11 cellular contexts compared by ENCODE assay signal in genomic region chr3:13528217-13528801, GRCh38. TPM values are rescaled to one million over a fixed set of nuclear protein-coding genes. Genes with fewer than 3 reads are reported as not detected.
DNase-seq lines count a peak whose midpoint lies in the region; ATAC-seq and TF ChIP-seq lines count a peak whose summit lies in the region.
"Had no signal": no experiment of that assay in that cellular context is flagged by ENCODE, and none has a peak within 500 bp of the region (broad histone marks: within the 10 kb centered on the region; RNA-seq: fewer than 3 reads in every experiment).

No MANE protein-coding gene starts in this region.

- ATAC-seq in stimulated activated memory B cell treated with anti-CD40 and anti-IgM and Interleukin-4, amounts not matched to agents 10 μg/mL and 1 μg/mL and 100 μg/mL, for 72 hours: no peak

- no peak overlapping the region for H3T11ph ChIP-seq in H9 (ENCODE audit: low read length)

- H2BK15ac ChIP-seq in H9 (ENCODE audit: low read depth, low read length): no peak overlapping the region

- H3K9me3 Mint-ChIP-seq in H9: no peaks in the 10 kb centered on the region
- H3K9me3 Mint-ChIP-seq in stimulated activated memory B cell treated with anti-CD40 and anti-IgM and Interleukin-4, amounts not matched to agents 10 μg/mL and 1 μg/mL and 100 μg/mL, for 72 hours: no peaks in the 10 kb centered on the region

- H3K14ac ChIP-seq in H9 (ENCODE audit: insufficient read depth, low read length): peak overlapping the region; percentile 44; the same call in 1 of the 2 replicates

- H3K36me3 Mint-ChIP-seq in H9 (ENCODE audit: insufficient read depth in 1 of 3, low read depth in 3 of 3): no peaks in the 10 kb centered on the region
- H3K36me3 Mint-ChIP-seq in stimulated activated memory B cell treated with anti-CD40 and anti-IgM and Interleukin-4, amounts not matched to agents 10 μg/mL and 1 μg/mL and 100 μg/mL, for 72 hours: no peaks in the 10 kb centered on the region

- no CpG with 5 or more reads among the region's 10 CpGs for WGBS in H9 (ENCODE audit: extremely low coverage, insufficient read length, low lambda C conversion rate)

- H2AK5ac ChIP-seq in H9 (ENCODE audit: insufficient read length, low read length): no peak overlapping the region

- peaks cover 26 to 31% of the 10 kb centered on the region in 2 experiments for H3K4me1 Mint-ChIP-seq in H9
- H3K4me1 Mint-ChIP-seq in stimulated activated memory B cell treated with anti-CD40 and anti-IgM and Interleukin-4, amounts not matched to agents 10 μg/mL and 1 μg/mL and 100 μg/mL, for 72 hours: no peaks in the 10 kb centered on the region

- H3K9ac ChIP-seq in H9 (ENCODE audit: extremely low read depth, insufficient read length, low read length): no peak overlapping the region

- H3K27ac Mint-ChIP-seq in H9: peak overlapping the region in 1 of 3 experiments; percentile 81; a peak in 3 of 7 replicates
- no peak overlapping the region for H3K27ac Mint-ChIP-seq in stimulated activated memory B cell treated with anti-CD40 and anti-IgM and Interleukin-4, amounts not matched to agents 10 μg/mL and 1 μg/mL and 100 μg/mL, for 72 hours

- H3K27ac ChIP-seq in H9 (ENCODE audit: insufficient read length, low read depth, low read length): no peak overlapping the region
- no peak overlapping the region for H3K27ac ChIP-seq in WERI-Rb-1

- H3K9me3 ChIP-seq in H9 (ENCODE audit: control insufficient read depth, low read depth, low read length): no peaks in the 10 kb centered on the region
- H3K9me3 ChIP-seq in WERI-Rb-1 (ENCODE audit: severe bottlenecking): no peaks in the 10 kb centered on the region

- no peaks in the 10 kb centered on the region for H3K36me3 ChIP-seq in WERI-Rb-1

- no peak overlapping the region for H2AFZ ChIP-seq in H9 (ENCODE audit: low read length)

- no peak overlapping the region for H3K18ac ChIP-seq in H9 (ENCODE audit: insufficient read length, low read depth, low read length)

- H4K5ac ChIP-seq in H9 (ENCODE audit: insufficient read length, low read depth, low read length): no peak overlapping the region

- no peak overlapping the region for H2BK120ac ChIP-seq in H9 (ENCODE audit: low read depth, low read length, poor library complexity, severe bottlenecking)

- H2BK20ac ChIP-seq in H9 (ENCODE audit: low read depth, low read length, poor library complexity, severe bottlenecking): no peak overlapping the region

- H3K79me1 ChIP-seq in H9 (ENCODE audit: insufficient read depth, low read depth, low read length, poor library complexity, severe bottlenecking): no peaks in the 10 kb centered on the region

- H4K8ac ChIP-seq in H9 (replicated peaks; ENCODE audit: insufficient read length, low read depth, low read length): no peak overlapping the region

- H3K23me2 ChIP-seq in H9 (ENCODE audit: insufficient read length, low read depth, low read length, poor library complexity, severe bottlenecking): no peaks in the 10 kb centered on the region

- H3K27me3 Mint-ChIP-seq in H9 (ENCODE audit: low read depth): peaks cover 4% of the 10 kb centered on the region
- H3K27me3 Mint-ChIP-seq in stimulated activated memory B cell treated with anti-CD40 and anti-IgM and Interleukin-4, amounts not matched to agents 10 μg/mL and 1 μg/mL and 100 μg/mL, for 72 hours: peaks cover 38% of the 10 kb centered on the region

- no peaks in the 10 kb centered on the region; the same call in 1 of the 2 replicates for H3K4me1 ChIP-seq in H9 (ENCODE audit: insufficient read depth, low read length)

- peak; percentile 33 for TF ChIP-seq CTCF in AG09309 (IDR thresholded peaks at IDR 0.05; ENCODE audit: control insufficient read depth, insufficient read depth, low read depth, low read length, missing control alignments)
- TF ChIP-seq CTCF in H9 (conservative IDR thresholded peaks at IDR 0.05): peak; percentile 68
- peak; percentile 56 for TF ChIP-seq CTCF in WERI-Rb-1 (IDR thresholded peaks at IDR 0.05; ENCODE audit: low read depth, low read length)

- DNase-seq in AG09309 (ENCODE audit: low read depth) (no peak), H9 (peak; percentile 87), WERI-Rb-1 (peak; percentile 51), iPS DF 19.7 (ENCODE audit: low read depth, low spot score) (peak; percentile 77), AG20443 (ENCODE audit: low spot score) (no peak), DMS153 (lab: John Stamatoyannopoulos, UW) (no peak)
- no peak for DNase-seq in activated CD4-positive, alpha-beta T cell treated with anti-CD3 and anti-CD28 coated beads, Interleukin-2, amount 50 U/mL, for 48 hours
- DNase-seq: activated gamma-delta T cell treated with Interleukin-2 at 50 U/mL for 16 hours, KG1 had no signal

- H3K23ac ChIP-seq in H9 (ENCODE audit: insufficient read length, low read depth, low read length): no peak overlapping the region

- H3K27me3 ChIP-seq in H9 (ENCODE audit: insufficient read depth, low read length) (no peaks in the 10 kb centered on the region), WERI-Rb-1 (ENCODE audit: insufficient read depth, low read depth, severe bottlenecking) (no peaks in the 10 kb centered on the region)

- no peaks in the 10 kb centered on the region for H4K20me1 ChIP-seq in H9 (ENCODE audit: control insufficient read depth, insufficient read depth, insufficient read length)

- no peak overlapping the region for H3K56ac ChIP-seq in H9 (ENCODE audit: insufficient read length, low read depth, low read length)

- H3K4ac ChIP-seq in H9 (ENCODE audit: low read depth, low read length): no peak overlapping the region

- H3K4me2 ChIP-seq in H9 (ENCODE audit: insufficient read depth, insufficient read length, low read length): no peak overlapping the region

- no peak overlapping the region for H3K4me3 Mint-ChIP-seq in H9
- H3K4me3 Mint-ChIP-seq in stimulated activated memory B cell treated with anti-CD40 and anti-IgM and Interleukin-4, amounts not matched to agents 10 μg/mL and 1 μg/mL and 100 μg/mL, for 72 hours: no peak overlapping the region

- no peak overlapping the region for H4K91ac ChIP-seq in H9 (ENCODE audit: insufficient read length, low read depth, low read length)

- H2BK12ac ChIP-seq in H9 (ENCODE audit: insufficient read length, low read depth, low read length): no peak overlapping the region

- H3K4me3 ChIP-seq in AG09309 (ENCODE audit: control insufficient read depth, low read depth, low read length): no peak overlapping the region
- no peak overlapping the region for H3K4me3 ChIP-seq in WERI-Rb-1 (ENCODE audit: low read depth, low read length)

- no peak overlapping the region for H2BK5ac ChIP-seq in H9 (ENCODE audit: insufficient read length, low read length)

- H3K79me2 ChIP-seq in H9 (ENCODE audit: insufficient read depth, low read length): no peaks in the 10 kb centered on the region

RNA-seq across cellular contexts. Expression of gene FBLN2, which starts 20.6 kb away (rescaled TPM):
- 9.8 and 11.8 TPM in 2 replicates for total RNA-seq in H9 (2021)
- total RNA-seq: T-helper 1 cell treated with Interleukin-12 subunit alpha and Interleukin-12 subunit beta and Interleukin-4 antibody, amounts not matched to agents 30 ng/mL and 1 ng/mL, for 36 hours had no signal

RNA-seq across cellular contexts. Expression of gene HDAC11, which starts 48.2 kb away (rescaled TPM):
- total RNA-seq in H9 (2021): 6.6 and 7.0 TPM in 2 replicates

Comparison
In these comparisons a context has a peak if more than half of its experiments do, and no peak if none do; other contexts are left out.
1. DNase-seq: peak in H9 (single experiment), WERI-Rb-1 (single experiment) and iPS DF 19.7 (single experiment); none in AG09309 (single experiment), AG20443 (single experiment), DMS153 (single experiment) and activated CD4-positive, alpha-beta T cell treated with anti-CD3 and anti-CD28 coated beads, Interleukin-2, amount 50 U/mL, for 48 hours (0 of 2).
2. Peak in every context shown above with its lines, with median percentiles within 50 percentile points of each other: CTCF ChIP-seq.